Comparison of ENCODE assay signal across 8 cellular contexts in genomic region chr7:122886357-122887081, GRCh38. TPM values are rescaled to one million over a fixed set of nuclear protein-coding genes. Genes with fewer than 3 reads are reported as not detected.
DNase-seq lines count a peak whose midpoint lies in the region; ATAC-seq and TF ChIP-seq lines count a peak whose summit lies in the region.

TSS of gene CADPS2 (minus strand) at chr7:122886460. CDS start at chr7:122886337, 123 bp downstream.

- H3K9me3 ChIP-seq in ES-I3 (ENCODE audit: control insufficient read depth, insufficient read depth, low read length) (no peaks in the 10 kb centered on the region), gastrocnemius medialis (no peaks in the 10 kb centered on the region)

- ATAC-seq in GM21447 (IDR thresholded peaks at IDR 0.05; ENCODE audit: unreplicated experiment) (peak; percentile 59), gastrocnemius medialis (peak; percentile 78 to 79)

- DNase-seq in HS-5 (ENCODE audit: low read depth) (peak; percentile 58), cerebellar cortex (ENCODE audit: low spot score) (peak; percentile 82), iPS-NIHi7 (ENCODE audit: extremely low spot score) (peak; percentile 81), gastrocnemius medialis (peak; percentile 50 to 53)
- no peak for DNase-seq in stimulated activated CD4-positive, alpha-beta T cell treated with anti-CD3 and anti-CD28 coated beads, Interleukin-2, amount 100 ng/mL, for 48 hours

- peak within 1 kb of the TSS; percentile 67 to 80 (median 71) for H3K27ac ChIP-seq in gastrocnemius medialis

- no peaks in the 10 kb centered on the region for H3K36me3 ChIP-seq in ES-I3 (ENCODE audit: insufficient read depth, low read length)
- H3K36me3 ChIP-seq in gastrocnemius medialis, result no peaks in the 10 kb centered on the region

- intact Hi-C loops in gastrocnemius medialis (cut with DNase I; ENCODE audit: low total_unique reads), result loop anchor here (5.0 kb wide), 1 partner anchor 84 kb away; no protein-coding TSS in a partner anchor

- TF ChIP-seq POLR2A in gastrocnemius medialis (IDR thresholded peaks at IDR 0.05), result peak; percentile 46 to 73

- in situ Hi-C loops in gastrocnemius medialis (cut with MboI; ENCODE audit: low sequenced_read_pairs in 4 of 4), result no loop called here

- H3K4me1 ChIP-seq in ES-I3 (ENCODE audit: insufficient read depth, low read length) (no peaks in the 10 kb centered on the region), gastrocnemius medialis (no peaks in the 10 kb centered on the region)

- TF ChIP-seq CTCF in gastrocnemius medialis (IDR thresholded peaks at IDR 0.05 in 4 of 5, conservative IDR thresholded peaks at IDR 0.05 in 1 of 5), result peak in 3 of 5 experiments; percentile 6 to 41 (median 20)

- H3K9ac ChIP-seq in ES-I3 (ENCODE audit: low read depth, low read length), result peak within 1 kb of the TSS; percentile 76

- H3K4me3 ChIP-seq in gastrocnemius medialis, result peak within 1 kb of the TSS; percentile 65 to 82 (median 68)

- peaks cover 4 to 19% (median 10%) of the 10 kb centered on the region in 3 donors for H3K27me3 ChIP-seq in gastrocnemius medialis

TF ChIP-seq in PFSK-1, 5 proteins besides CTCF, POLR2A, EP300 and RAD21:
- no peak for TF ChIP-seq SIN3A (IDR thresholded peaks at IDR 0.05; ENCODE audit: borderline replicate concordance, insufficient read depth, low read length)
- peak; percentile 39; the same call in 1 of the 2 replicates for TF ChIP-seq POLR2AphosphoS5 (IDR thresholded peaks at IDR 0.05; ENCODE audit: low read depth, low read length)

RNA-seq across cellular contexts. Expression of gene CADPS2, which starts in this region (rescaled TPM):
- 0.11 TPM for polyA plus RNA-seq in PFSK-1 (2012; ENCODE audit: insufficient read length, low read depth)
- 1 to 10 TPM; 2.1 to 3.7 (median 2.8) TPM for total RNA-seq in gastrocnemius medialis

Comparison
In these comparisons a context has a peak if more than half of its experiments do, and no peak if none do; other contexts are left out.
1. DNase-seq: peak in HS-5 (single experiment), cerebellar cortex (single experiment), iPS-NIHi7 (single experiment) and gastrocnemius medialis (2 of 2); none in stimulated activated CD4-positive, alpha-beta T cell treated with anti-CD3 and anti-CD28 coated beads, Interleukin-2, amount 100 ng/mL, for 48 hours (0 of 2).